Comparison of ENCODE assay signal across 22 cellular contexts in genomic region chrX:13411496-13412207, GRCh38.
"Had no signal": no experiment of that assay in that cellular context is flagged by ENCODE, and none has a peak within 500 bp of the region (broad histone marks: within the 10 kb centered on the region; RNA-seq: fewer than 3 reads in every experiment).

No MANE protein-coding gene starts in this region.

- H3K4me3 Mint-ChIP-seq: activated CD4-positive, alpha-beta memory T cell treated with anti-CD3 and anti-CD28 coated beads for 36 hours; activated naive CD8-positive, alpha-beta T cell treated with anti-CD3 and anti-CD28 coated beads for 36 hours; activated T-helper 1 cell treated with anti-CD3 and anti-CD28 coated beads, Interleukin-12 subunit alpha, Interleukin-12 subunit beta, Interleukin-2, Interleukin-4 antibody, amounts not matched to agents 30 ng/mL and 10 ng/mL and 1 ng/mL, durations not matched to agents 14 hours and 24 hours and 36 hours; memory B cell; naive thymus-derived CD4-positive, alpha-beta T cell; neural progenitor cell; stimulated activated naive CD8-positive, alpha-beta T cell treated with anti-CD3 and anti-CD28 coated beads, Interleukin-15, Interleukin-2, amounts not matched to agents 100 ng/mL and 50 ng/mL, for 24 hours had no signal

- H3K27ac ChIP-seq: cardiac muscle cell, esophagus squamous epithelium, heart right ventricle, neural progenitor cell, psoas muscle, tibial nerve, uterus had no signal

- H3K9me3 Mint-ChIP-seq: activated CD4-positive, alpha-beta memory T cell treated with anti-CD3 and anti-CD28 coated beads for 36 hours had no signal

- H3K4me1 ChIP-seq: esophagus squamous epithelium, heart right ventricle, psoas muscle, tibial nerve, uterus had no signal

- H3K27ac Mint-ChIP-seq: activated CD4-positive, alpha-beta memory T cell treated with anti-CD3 and anti-CD28 coated beads for 36 hours; activated naive CD8-positive, alpha-beta T cell treated with anti-CD3 and anti-CD28 coated beads for 36 hours; activated T-helper 1 cell treated with anti-CD3 and anti-CD28 coated beads, Interleukin-12 subunit alpha, Interleukin-12 subunit beta, Interleukin-2, Interleukin-4 antibody, amounts not matched to agents 30 ng/mL and 10 ng/mL and 1 ng/mL, durations not matched to agents 14 hours and 24 hours and 36 hours; memory B cell; stimulated activated naive CD8-positive, alpha-beta T cell treated with anti-CD3 and anti-CD28 coated beads, Interleukin-15, Interleukin-2, amounts not matched to agents 100 ng/mL and 50 ng/mL, for 24 hours had no signal

- H3K36me3 ChIP-seq: cardiac muscle cell, esophagus squamous epithelium, heart right ventricle, neural progenitor cell, tibial nerve, uterus had no signal

- H3K9ac ChIP-seq: neural progenitor cell had no signal

- H3K36me3 Mint-ChIP-seq: neural progenitor cell had no signal

- H3K27me3 Mint-ChIP-seq: activated CD4-positive, alpha-beta memory T cell treated with anti-CD3 and anti-CD28 coated beads for 36 hours; activated naive CD8-positive, alpha-beta T cell treated with anti-CD3 and anti-CD28 coated beads for 36 hours; memory B cell; naive thymus-derived CD4-positive, alpha-beta T cell; stimulated activated naive CD8-positive, alpha-beta T cell treated with anti-CD3 and anti-CD28 coated beads, Interleukin-15, Interleukin-2, amounts not matched to agents 100 ng/mL and 50 ng/mL, for 24 hours had no signal

- H3K4me3 ChIP-seq: cardiac muscle cell, esophagus squamous epithelium, heart right ventricle, mucosa of descending colon, neural progenitor cell, psoas muscle, tibial nerve, uterus had no signal

- DNase-seq: activated CD4-positive, alpha-beta memory T cell treated with anti-CD3 and anti-CD28 coated beads for 36 hours; activated CD4-positive, alpha-beta T cell treated with anti-CD3 and anti-CD28 coated beads for 1 hour; activated naive CD8-positive, alpha-beta T cell treated with anti-CD3 and anti-CD28 coated beads for 36 hours; activated T-cell treated with anti-CD3 and anti-CD28 coated beads for 4 hours; amniotic stem cell; dermis blood vessel endothelial cell; effector memory CD4-positive, alpha-beta T cell; esophagus squamous epithelium; heart right ventricle; left ventricle myocardium superior; mucosa of descending colon; naive thymus-derived CD4-positive, alpha-beta T cell; psoas muscle; right cardiac atrium; T1000; uterus had no signal

- H3K4me1 Mint-ChIP-seq: activated naive CD8-positive, alpha-beta T cell treated with anti-CD3 and anti-CD28 coated beads for 36 hours; naive thymus-derived CD4-positive, alpha-beta T cell had no signal

- H3K27me3 ChIP-seq: cardiac muscle cell, esophagus squamous epithelium, neural progenitor cell, tibial nerve, uterus had no signal

- H3K9me3 ChIP-seq: esophagus squamous epithelium, mucosa of descending colon, psoas muscle, tibial nerve, uterus had no signal
